1 cellular context compared by ENCODE assay signal in genomic region chr2:195018462-195018861, GRCh38.
TF ChIP-seq lines count a peak whose summit lies in the region.

No MANE protein-coding gene starts in this region.

TF ChIP-seq in IMR-90, 13 proteins besides CTCF, POLR2A, EP300 and RAD21 (continued from another document):
- TF ChIP-seq RFX5 (IDR thresholded peaks at IDR 0.05; ENCODE audit: low read depth, low read length) (no peak), RCOR1 (IDR thresholded peaks at IDR 0.05; ENCODE audit: insufficient replicate concordance, low read length) (no peak), BHLHE40 (IDR thresholded peaks at IDR 0.05; ENCODE audit: low read depth, low read length) (no peak)
TF ChIP-seq in IMR-90: peak in this region for 0.
